ENCODE assay signal across 10 cellular contexts in the genomic region with DNA sequence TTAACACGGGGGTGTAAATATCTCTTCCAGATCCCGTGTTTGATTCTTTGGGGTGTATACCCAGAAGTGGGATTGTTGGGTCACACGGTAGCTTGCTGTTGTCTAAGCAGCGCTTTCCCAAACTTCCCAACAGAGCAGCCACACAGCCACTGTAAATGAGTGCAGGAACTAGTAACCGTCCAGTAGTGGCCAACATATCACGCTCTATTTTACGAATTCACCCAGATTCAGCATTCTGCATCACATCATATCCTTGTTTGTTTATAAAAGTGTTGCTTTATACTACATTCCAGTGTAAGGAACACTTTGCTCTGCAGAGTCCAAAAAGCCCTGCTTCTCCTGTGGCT.
DNase-seq lines count a peak whose midpoint lies in the region; ATAC-seq, FAIRE-seq and TF ChIP-seq lines count a peak whose summit lies in the region.
"Had no signal": no experiment of that assay in that cellular context is flagged by ENCODE, and none has a peak within 500 bp of the region (broad histone marks: within the 10 kb centered on the region; RNA-seq: fewer than 3 reads in every experiment).

No MANE protein-coding gene starts in this region.

- H3K4me2 ChIP-seq in keratinocyte (ENCODE audit: control insufficient read depth, extremely low read depth, insufficient read depth, low read depth, low read length) = peak overlapping the region; percentile 59

- FAIRE-seq in keratinocyte (lab: Jason Lieb, UNC) (no peak), urothelium cell line (lab: Jason Lieb, UNC) (no peak)
- FAIRE-seq: G401.6, kidney had no signal

- peak overlapping the region; percentile 63 for H3K27ac ChIP-seq in keratinocyte (ENCODE audit: control insufficient read depth, insufficient read depth, low read length)
- peak overlapping the region in 19 of 21 experiments; percentile 10 to 79 (median 64) for H3K27ac ChIP-seq in skin epidermis

- H3K36me3 ChIP-seq in keratinocyte (ENCODE audit: control insufficient read depth in 2 of 2, extremely low read depth in 1 of 2, insufficient read depth in 2 of 2, low read length in 2 of 2) = no peaks in the 10 kb centered on the region

- DNase-seq in HFF-Myc (ENCODE audit: extremely low read depth, low read depth) (no peak), choroid plexus epithelial cell (ENCODE audit: low read depth) (no peak), keratinocyte (ENCODE audit: low read depth, low spot score) (no peak), NCI-H510A (lab: John Stamatoyannopoulos, UW) (no peak), urothelium cell line (ENCODE audit: low spot score) (no peak), NCI-H69 (lab: John Stamatoyannopoulos, UW) (no peak)

- no peaks in the 10 kb centered on the region for H3K79me2 ChIP-seq in keratinocyte (ENCODE audit: control insufficient read depth, insufficient read depth, low read length)

- peaks cover 27% of the 10 kb centered on the region for H3K4me1 ChIP-seq in keratinocyte (ENCODE audit: control insufficient read depth, extremely low read depth, insufficient read depth, low read length)

- dilution Hi-C loops in keratinocyte (cut with MboI; ENCODE audit: extremely low pct_ligation_motif_present, low sequenced_read_pairs) = no loop called here

- H3K4me3 ChIP-seq in HFF-Myc (replicated peaks; ENCODE audit: low read depth, low read length) = peak overlapping the region; percentile 26; the same call in 1 of the 2 replicates
- H3K4me3 ChIP-seq in choroid plexus epithelial cell (ENCODE audit: low read depth, low read length) = no peak overlapping the region
- no peak overlapping the region for H3K4me3 ChIP-seq in keratinocyte (ENCODE audit: control insufficient read depth in 2 of 3, extremely low read depth in 1 of 3, insufficient read depth in 2 of 3, low read depth in 1 of 3, low read length in 3 of 3)
- H3K4me3 ChIP-seq in skin epidermis = peak overlapping the region in 4 of 7 experiments; percentile 4 to 31 (median 14)

- no peaks in the 10 kb centered on the region for H3K9me1 ChIP-seq in keratinocyte (ENCODE audit: control insufficient read depth, extremely low read depth, insufficient read depth, low read length)

- no peaks in the 10 kb centered on the region for H3K27me3 ChIP-seq in keratinocyte (ENCODE audit: control insufficient read depth, extremely low read depth, insufficient read depth, low read length)

- no peak overlapping the region for H2AFZ ChIP-seq in keratinocyte (ENCODE audit: control insufficient read depth, low read length)

- peak overlapping the region; percentile 35 for H3K9ac ChIP-seq in keratinocyte (ENCODE audit: control insufficient read depth, extremely low read depth, insufficient read depth, low read length)

- TF ChIP-seq CTCF in HFF-Myc (IDR thresholded peaks at IDR 0.05; ENCODE audit: low read depth, low read length, missing control alignments) (no peak), choroid plexus epithelial cell (conservative IDR thresholded peaks at IDR 0.05; ENCODE audit: low read depth, low read length) (peak; percentile 16), keratinocyte (optimal IDR thresholded peaks at IDR 0.05 in 1 of 3, IDR thresholded peaks at IDR 0.05 in 1 of 3, conservative IDR thresholded peaks at IDR 0.05 in 1 of 3; ENCODE audit: extremely low read depth in 1 of 3, insufficient read depth in 2 of 3, low read length in 3 of 3) (no peak)

- no peaks in the 10 kb centered on the region for H4K20me1 ChIP-seq in keratinocyte (ENCODE audit: control insufficient read depth, extremely low read depth, insufficient read depth, low read length)

- ATAC-seq in GM18520 (IDR thresholded peaks at IDR 0.05; ENCODE audit: unreplicated experiment) = no peak

- no peaks in the 10 kb centered on the region for H3K9me3 ChIP-seq in keratinocyte (ENCODE audit: control insufficient read depth, low read depth, low read length)

Comparison
In these comparisons a context has a peak if more than half of its experiments do, and no peak if none do; other contexts are left out.
1. H3K4me3 ChIP-seq: peak in HFF-Myc (single experiment) and skin epidermis (4 of 7); none in choroid plexus epithelial cell (single experiment) and keratinocyte (0 of 3).